Comparison of ENCODE assay signal across 8 cellular contexts in genomic region chr15:88621789-88622604, GRCh38. TPM values are rescaled to one million over a fixed set of nuclear protein-coding genes. Genes with fewer than 3 reads are reported as not detected.
DNase-seq lines count a peak whose midpoint lies in the region; ATAC-seq, FAIRE-seq and TF ChIP-seq lines count a peak whose summit lies in the region.

No MANE protein-coding gene starts in this region.

- no peak for TF ChIP-seq EP300 in A549 (IDR thresholded peaks at IDR 0.05)

- DNase-seq in A549 (ENCODE audit: low read depth in 1 of 2, low spot score in 1 of 2) (peak; percentile 45 to 62), T-helper 22 cell (ENCODE audit: low read depth) (peak; percentile 46), dorsolateral prefrontal cortex (no peak), mucosa of descending colon (no peak), uterus (no peak), NCI-H2196 treated with DMSO at 0.1 percent for 48 hours (lab: John Stamatoyannopoulos, UW; ENCODE audit: unreplicated experiment) (no peak)

- no peaks in the 10 kb centered on the region for H3K27me3 ChIP-seq in dorsolateral prefrontal cortex
- H3K27me3 ChIP-seq in uterus = no peaks in the 10 kb centered on the region

- CTCF ChIA-PET in A549 (lab: Yijun Ruan, JAX) = interaction anchor here (0.7 to 1.5 kb wide), 6 partner anchors 9 to 145 kb away, joined by 3 to 6 read pairs (median 4); partner anchors contain the start of gene ISG20

- peaks cover 50% of the 10 kb centered on the region for H3K4me1 ChIP-seq in A549
- H3K4me1 ChIP-seq in mucosa of descending colon (ENCODE audit: low read depth) = peaks cover 20% of the 10 kb centered on the region
- peaks cover 0 to 4% of the 10 kb centered on the region in 2 donors for H3K4me1 ChIP-seq in uterus

- under 1% methylated on average over 17 of the region's 17 CpGs for WGBS in A549 (ENCODE audit: missing lambda C conversion rate)

- TF ChIP-seq CTCF in A549 (IDR thresholded peaks at IDR 0.05) = no peak
- TF ChIP-seq CTCF in dorsolateral prefrontal cortex (IDR thresholded peaks at IDR 0.05 in 54 of 56, conservative IDR thresholded peaks at IDR 0.05 in 2 of 56; ENCODE audit: low read depth in 1 of 56, partially characterized antibody in 56 of 56) = no peak
- TF ChIP-seq CTCF in mucosa of descending colon (IDR thresholded peaks at IDR 0.05) = no peak
- TF ChIP-seq CTCF in uterus (IDR thresholded peaks at IDR 0.05) = no peak

- no peak for TF ChIP-seq RAD21 in A549 (conservative IDR thresholded peaks at IDR 0.05 in 1 of 2, IDR thresholded peaks at IDR 0.05 in 1 of 2)

- TF ChIP-seq POLR2A in A549 (IDR thresholded peaks at IDR 0.05; ENCODE audit: low read length) (no peak), uterus (IDR thresholded peaks at IDR 0.05) (no peak)

- H3K9me3 ChIP-seq in A549 (no peaks in the 10 kb centered on the region), mucosa of descending colon (no peaks in the 10 kb centered on the region), uterus (no peaks in the 10 kb centered on the region)

- H3K36me3 ChIP-seq in mucosa of descending colon (ENCODE audit: low read depth) (no peaks in the 10 kb centered on the region), uterus (no peaks in the 10 kb centered on the region)

- ATAC-seq in A549 = peak; percentile 23 to 33; a peak in 2 of 6 replicates
- ATAC-seq in GM18867 (IDR thresholded peaks at IDR 0.05; ENCODE audit: unreplicated experiment) = peak; percentile 32
- ATAC-seq in HG03565 (IDR thresholded peaks at IDR 0.05; ENCODE audit: unreplicated experiment) = peak; percentile 32
- peak; percentile 45 for ATAC-seq in mucosa of descending colon

- H3K4me3 ChIP-seq in A549 = peak overlapping the region; percentile 82
- H3K4me3 ChIP-seq in dorsolateral prefrontal cortex = peak overlapping the region; percentile 59 to 99 (median 91)
- peak overlapping the region; percentile 72 for H3K4me3 ChIP-seq in mucosa of descending colon
- peak overlapping the region; percentile 64 to 92 for H3K4me3 ChIP-seq in uterus

- POLR2A ChIA-PET in A549 (lab: Yijun Ruan, JAX) = interaction anchor here (0.6 to 1.0 kb wide), 6 partner anchors 9 to 340 kb away, joined by 3 to 6 read pairs (median 3); partner anchors contain the start of genes MRPL46 and MRPS11

- peak overlapping the region; percentile 87 for H3K4me2 ChIP-seq in A549

- intact Hi-C loops in dorsolateral prefrontal cortex (cut with DNase I) (loop anchor here (2.0 to 10.0 kb wide), 6 partner anchors 40 to 273 kb away; partner anchors contain the start of genes DET1 (in 1 of the 2) and HAPLN3 (in 1 of the 2)), mucosa of descending colon (cut with DNase I, micrococcal nuclease) (no loop called here), uterus (cut with DNase I; ENCODE audit: low total_unique reads) (loop anchor here (10.0 kb wide), 1 partner anchor 283 kb away; no protein-coding TSS in a partner anchor)

- H3K27ac ChIP-seq in A549 (peak overlapping the region; percentile 95 to 99), dorsolateral prefrontal cortex (peak overlapping the region in 34 of 59 donors; percentile 3 to 88 (median 54)), uterus (peak overlapping the region; percentile 86 to 93)

- no peak for FAIRE-seq in A549 (lab: Jason Lieb, UNC)

TF ChIP-seq in A549, 52 proteins besides CTCF, POLR2A, EP300 and RAD21:
- TF ChIP-seq MAX (IDR thresholded peaks at IDR 0.05) (0 out of 2 replicates have a peak, but pooled peaks have one; percentile 10), CHD2 (IDR thresholded peaks at IDR 0.05; ENCODE audit: low read length, partially characterized antibody) (no peak), FOSB (CRISPR knock-in tag; IDR thresholded peaks at IDR 0.05) (0 out of 2 replicates have a peak, but pooled peaks have one; percentile 24), MAFK (IDR thresholded peaks at IDR 0.05; ENCODE audit: partially characterized antibody) (peak; percentile 96), RNF2 (IDR thresholded peaks at IDR 0.05; ENCODE audit: borderline replicate concordance, low read depth) (no peak), CEBPB (IDR thresholded peaks at IDR 0.05) (peak; percentile 65 to 86; a peak in 3 of 4 replicates), TP53 (CRISPR knock-in tag; IDR thresholded peaks at IDR 0.05) (0 out of 2 replicates have a peak, but pooled peaks have one; percentile 46), USF2 (IDR thresholded peaks at IDR 0.05) (no peak)
TF ChIP-seq in A549: peak in this region for 5.

RNA-seq across cellular contexts. Expression of gene AEN, which starts 0.9 kb away (rescaled TPM):
- polyA plus RNA-seq in A549 (2011; rRNA removed) (74.9 and 81.7 TPM in 2 replicates), A549 (2017; fragmentation: RNase III; extraction: RNeasy Plus Mini Kit Qiagen cat#74134 plus additional on column Dnase treatment) (57.2 to 65.5 TPM (median 62.9 TPM) in 3 replicates)
- polyA plus RNA-seq in A549 (2012; cell fraction: cytosol; rRNA removed) = 53.3 and 68.6 TPM in 2 replicates
- polyA plus RNA-seq in A549 (2012; cell fraction: nucleus; rRNA removed) = 128 and 155 TPM in 2 replicates
- 129 and 164 TPM in 2 replicates for polyA minus RNA-seq in A549 (2011; rRNA and poly(A)+ RNA removed)
- total RNA-seq in dorsolateral prefrontal cortex (10 to 100 TPM in 52 of 120 experiments, 1 to 10 TPM in 68; 3.9 to 18.5 (median 9.6) TPM), mucosa of descending colon (10 to 100 TPM in 2 of 3 donors, 1 to 10 TPM in 1; 8.9 to 22.6 (median 13.3) TPM), uterus (10 to 100 TPM in 1 of 4 donors, 1 to 10 TPM in 3; 1.0 to 20.2 (median 6.0) TPM)

RNA-seq across cellular contexts. Expression of gene ISG20, which starts 16.8 kb away (rescaled TPM):
- polyA plus RNA-seq in A549 (2011; rRNA removed) (47.4 and 65.8 TPM in 2 replicates), A549 (2017; fragmentation: RNase III; extraction: RNeasy Plus Mini Kit Qiagen cat#74134 plus additional on column Dnase treatment) (6.1 to 10.5 TPM (median 7.2 TPM) in 3 replicates)
- polyA plus RNA-seq in A549 (2012; cell fraction: cytosol; rRNA removed) = 29.1 and 29.9 TPM in 2 replicates
- 19.6 and 26.9 TPM in 2 replicates for polyA plus RNA-seq in A549 (2012; cell fraction: nucleus; rRNA removed)
- polyA minus RNA-seq in A549 (2011; rRNA and poly(A)+ RNA removed) = 17.5 and 24.0 TPM in 2 replicates
- total RNA-seq in dorsolateral prefrontal cortex (10 to 100 TPM in 20 of 120 experiments, 1 to 10 TPM in 100; 1.0 to 28.7 (median 6.0) TPM), mucosa of descending colon (10 to 100 TPM; 32.2 to 69.0 (median 55.4) TPM), uterus (10 to 100 TPM in 3 of 4 donors, 1 to 10 TPM in 1; 3.9 to 35.9 (median 13.2) TPM)

Comparison
In these comparisons a context has a peak if more than half of its experiments do, and no peak if none do; other contexts are left out.
1. DNase-seq: peak in A549 (2 of 2) and T-helper 22 cell (single experiment); none in dorsolateral prefrontal cortex (0 of 10), mucosa of descending colon (0 of 3), uterus (0 of 2) and NCI-H2196 treated with DMSO at 0.1 percent for 48 hours (single experiment).
2. intact Hi-C loops: an anchor here in dorsolateral prefrontal cortex (2.0 to 10.0 kb wide) and uterus (10.0 kb wide); none called in mucosa of descending colon.
3. Peak in every context shown above with its lines, with median percentiles within 50 percentile points of each other: ATAC-seq, H3K27ac ChIP-seq and H3K4me3 ChIP-seq.